8 cellular contexts compared by ENCODE assay signal in the genomic region with DNA sequence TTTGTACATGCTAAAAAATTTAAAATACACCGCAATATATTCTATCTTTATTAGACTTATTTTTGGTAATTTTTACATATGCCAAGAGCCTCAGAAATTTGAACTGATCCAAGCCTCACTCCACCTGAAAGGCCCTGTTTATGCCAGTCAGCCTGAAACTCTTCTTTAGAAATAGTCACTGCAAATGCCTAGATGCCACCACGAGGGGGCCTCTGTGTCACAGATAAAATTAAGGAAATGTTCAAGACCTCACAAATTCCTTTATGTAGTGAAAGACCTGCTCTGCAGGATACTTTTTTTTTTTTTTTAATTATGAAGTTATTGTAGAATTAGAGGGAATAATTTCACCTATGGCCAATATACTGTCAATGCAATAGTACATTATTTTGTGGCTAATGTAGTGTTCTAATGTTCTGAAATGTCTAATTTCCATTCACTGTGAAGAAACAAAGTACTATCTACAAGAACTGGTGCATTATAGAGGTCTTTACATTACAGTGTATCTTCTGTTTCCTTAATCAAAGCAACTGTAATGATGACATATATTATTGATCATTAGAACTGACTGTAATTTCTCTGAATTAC.
DNase-seq lines count a peak whose midpoint lies in the region; ATAC-seq, FAIRE-seq and TF ChIP-seq lines count a peak whose summit lies in the region.

No MANE protein-coding gene starts in this region.

- H4K20me1 ChIP-seq in SU-DHL-6 (ENCODE audit: low read depth, low read length) = no peaks in the 10 kb centered on the region

- no peaks in the 10 kb centered on the region for H3K9me3 ChIP-seq in SU-DHL-6 (ENCODE audit: insufficient read depth, low read length)
- H3K9me3 ChIP-seq in right atrium auricular region = no peaks in the 10 kb centered on the region
- no peaks in the 10 kb centered on the region for H3K9me3 ChIP-seq in small intestine (ENCODE audit: control insufficient read depth, low read depth)

- ATAC-seq in GM21367 (IDR thresholded peaks at IDR 0.05; ENCODE audit: unreplicated experiment) = peak; percentile 62

- H3K4me3 ChIP-seq in SU-DHL-6 (ENCODE audit: insufficient read depth, low read length, poor library complexity, severe bottlenecking) = no peak overlapping the region
- no peak overlapping the region for H3K4me3 ChIP-seq in right atrium auricular region
- no peak overlapping the region for H3K4me3 ChIP-seq in small intestine (ENCODE audit: low read depth in 1 of 2, low read length in 2 of 2)

- H3K9ac ChIP-seq in SU-DHL-6 (ENCODE audit: low read length) = no peak overlapping the region

- no peaks in the 10 kb centered on the region for H3F3A ChIP-seq in SU-DHL-6 (ENCODE audit: insufficient read depth)

- no peak overlapping the region for H3K27ac ChIP-seq in SU-DHL-6 (ENCODE audit: low read depth, low read length)
- H3K27ac ChIP-seq in right atrium auricular region = no peak overlapping the region
- no peak overlapping the region for H3K27ac ChIP-seq in small intestine (ENCODE audit: low read depth in 1 of 2, low read length in 1 of 2)

- H3K4me2 ChIP-seq in SU-DHL-6 (ENCODE audit: low read depth, low read length, poor library complexity, severe bottlenecking) = no peak overlapping the region

- H2AFZ ChIP-seq in SU-DHL-6 (ENCODE audit: low read depth, low read length, severe bottlenecking) = no peak overlapping the region

- WGBS in small intestine, 3 donors = 11 to 14% (median 12%) methylated on average over 2 of the region's 2 CpGs

- no peak for FAIRE-seq in small intestine (lab: Jason Lieb, UNC)

- H3K36me3 ChIP-seq in SU-DHL-6 (ENCODE audit: low read length) (no peaks in the 10 kb centered on the region), right atrium auricular region (no peaks in the 10 kb centered on the region), small intestine (ENCODE audit: control insufficient read depth in 2 of 2, insufficient read depth in 2 of 2, low read length in 2 of 2) (no peaks in the 10 kb centered on the region)

- H3K27me3 ChIP-seq in SU-DHL-6 (ENCODE audit: low read length) = no peaks in the 10 kb centered on the region
- no peaks in the 10 kb centered on the region for H3K27me3 ChIP-seq in right atrium auricular region
- H3K27me3 ChIP-seq in small intestine (ENCODE audit: control insufficient read depth in 2 of 2, insufficient read depth in 2 of 2, low read length in 2 of 2) = no peaks in the 10 kb centered on the region

- no peaks in the 10 kb centered on the region for H3K4me1 ChIP-seq in right atrium auricular region
- H3K4me1 ChIP-seq in small intestine (ENCODE audit: control insufficient read depth in 2 of 2, insufficient read depth in 1 of 2, low read depth in 1 of 2, low read length in 1 of 2) = no peaks in the 10 kb centered on the region

- DNase-seq in CMK (ENCODE audit: low read depth) = peak; percentile 18
- DNase-seq in HuH-7.5 (ENCODE audit: low spot score) = peak; percentile 10
- DNase-seq in activated naive CD8-positive, alpha-beta T cell treated with anti-CD3 and anti-CD28 coated beads, Interleukin-2, amount 50 U/mL, for 16 hours (ENCODE audit: low read depth, low spot score) = peak; percentile 40
- DNase-seq in right atrium auricular region (ENCODE audit: low spot score) = peak; percentile 77
- peak; percentile 67 for DNase-seq in small intestine
- no peak for DNase-seq in cerebellar nuclear complex (lab: John Stamatoyannopoulos, UW)

- TF ChIP-seq CTCF in SU-DHL-6 (IDR thresholded peaks at IDR 0.05; ENCODE audit: insufficient read depth, low read length, poor library complexity, severe bottlenecking) = peak; percentile 62
- TF ChIP-seq CTCF in right atrium auricular region (IDR thresholded peaks at IDR 0.05) = peak in 1 of 2 donors; percentile 75

- no peaks in the 10 kb centered on the region for H3K9me2 ChIP-seq in SU-DHL-6 (replicated peaks; ENCODE audit: insufficient read depth, low read length)

- H3K79me2 ChIP-seq in SU-DHL-6 (ENCODE audit: insufficient read depth, low read length) = no peaks in the 10 kb centered on the region

Comparison
In these comparisons a context has a peak if more than half of its experiments do, and no peak if none do; other contexts are left out.
1. DNase-seq: peak in CMK (single experiment), HuH-7.5 (single experiment), activated naive CD8-positive, alpha-beta T cell treated with anti-CD3 and anti-CD28 coated beads, Interleukin-2, amount 50 U/mL, for 16 hours (single experiment), right atrium auricular region (single experiment) and small intestine (single experiment); none in cerebellar nuclear complex (0 of 2).